In the genomic region with DNA sequence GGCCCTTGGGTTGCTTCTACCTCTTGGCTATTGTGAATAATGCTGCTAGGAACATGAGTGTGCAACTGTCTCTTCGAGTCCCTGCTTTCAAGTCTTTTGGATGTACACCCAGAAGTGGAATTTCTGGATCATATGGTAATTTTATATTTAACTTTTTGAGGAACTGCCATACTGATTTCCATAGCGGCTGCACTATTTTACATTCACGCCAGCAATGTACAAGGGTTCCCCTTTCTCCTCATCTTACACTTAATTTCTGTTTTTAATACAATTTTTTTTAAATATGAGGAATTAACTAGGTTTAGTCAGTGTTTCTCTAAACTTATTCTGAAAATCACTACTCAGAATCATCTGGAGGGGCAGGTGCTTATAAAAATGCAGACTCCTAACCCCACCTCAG, we compare ENCODE assay signal across 28 cellular contexts.
"Had no signal": no experiment of that assay in that cellular context is flagged by ENCODE, and none has a peak within 500 bp of the region (broad histone marks: within the 10 kb centered on the region; RNA-seq: fewer than 3 reads in every experiment).

No MANE protein-coding gene starts in this region.

- H3K4me1 ChIP-seq: ascending aorta had no signal

- H3K4me1 Mint-ChIP-seq: activated CD4-positive, alpha-beta T cell treated with anti-CD3 and anti-CD28 coated beads, Interleukin-2, amount 10 ng/mL, durations not matched to agents 24 days and 14 days; activated naive CD8-positive, alpha-beta T cell treated with anti-CD3 and anti-CD28 coated beads for 36 hours had no signal

- ATAC-seq: activated CD8-positive, alpha-beta T cell treated with anti-CD3 and anti-CD28 coated beads for 36 hours had no signal

- H3K4me3 Mint-ChIP-seq: activated CD4-positive, alpha-beta T cell treated with anti-CD3 and anti-CD28 coated beads, Interleukin-2, amount 10 ng/mL, durations not matched to agents 24 days and 14 days; activated CD8-positive, alpha-beta T cell treated with anti-CD3 and anti-CD28 coated beads for 36 hours; activated naive CD8-positive, alpha-beta T cell treated with anti-CD3 and anti-CD28 coated beads for 36 hours; activated T-cell treated with anti-CD3 and anti-CD28 coated beads, Interleukin-2, amount 50 U/mL, for 24 hours had no signal

- H3K4me3 ChIP-seq: ascending aorta, cardiac muscle cell, SK-N-MC had no signal

- H3K27me3 Mint-ChIP-seq: activated CD8-positive, alpha-beta T cell treated with anti-CD3 and anti-CD28 coated beads for 36 hours; activated naive CD8-positive, alpha-beta T cell treated with anti-CD3 and anti-CD28 coated beads for 36 hours had no signal

- H3K36me3 ChIP-seq: ascending aorta, cardiac muscle cell had no signal

- DNase-seq: activated CD4-positive, alpha-beta T cell treated with anti-CD3 and anti-CD28 coated beads, Interleukin-2, amount 10 ng/mL, durations not matched to agents 24 days and 14 days; activated CD4-positive, alpha-beta T cell treated with anti-CD3 and anti-CD28 coated beads, Interleukin-2, amount 50 U/mL, for 4 hours; activated CD8-positive, alpha-beta T cell treated with anti-CD3 and anti-CD28 coated beads for 36 hours; activated gamma-delta T cell treated with Interleukin-2 at 50 U/mL for 16 hours; activated naive CD4-positive, alpha-beta T cell treated with anti-CD3 and anti-CD28 coated beads, Interleukin-2, amount 50 U/mL, for 16 hours; activated naive CD8-positive, alpha-beta T cell treated with anti-CD3 and anti-CD28 coated beads for 36 hours; activated T-cell treated with anti-CD3 and anti-CD28 coated beads, Interleukin-2, amount 50 U/mL, for 24 hours; amniotic stem cell; Karpas-422; KBM-7; NCI-H1092; NCI-H1417; NCI-H146; NCI-H187; NCI-H2029 treated with DMSO at 0.1 percent for 48 hours; NCI-H2107; NCI-H2171; NCI-H510A; NCI-H526; NCI-H748 treated with DMSO at 0.1 percent for 48 hours; NK-92 treated with Interleukin-12 subunit alpha and Interleukin-12 subunit beta, amount 100 ng/mL, for 24 hours; OCI-M1; Right ventricle myocardium superior; T1000 had no signal

- H3K27me3 ChIP-seq: ascending aorta, cardiac muscle cell had no signal

- H3K36me3 Mint-ChIP-seq: activated naive CD8-positive, alpha-beta T cell treated with anti-CD3 and anti-CD28 coated beads for 36 hours had no signal

- H3K27ac ChIP-seq: cardiac muscle cell had no signal

- H3K9me3 Mint-ChIP-seq: activated CD4-positive, alpha-beta T cell treated with anti-CD3 and anti-CD28 coated beads, Interleukin-2, amount 10 ng/mL, durations not matched to agents 24 days and 14 days; activated CD8-positive, alpha-beta T cell treated with anti-CD3 and anti-CD28 coated beads for 36 hours; activated naive CD8-positive, alpha-beta T cell treated with anti-CD3 and anti-CD28 coated beads for 36 hours; activated T-cell treated with anti-CD3 and anti-CD28 coated beads, Interleukin-2, amount 50 U/mL, for 24 hours had no signal

- FAIRE-seq: TTC549 had no signal

- H3K9me3 ChIP-seq: ascending aorta had no signal

- H3K27ac Mint-ChIP-seq: activated CD4-positive, alpha-beta T cell treated with anti-CD3 and anti-CD28 coated beads, Interleukin-2, amount 10 ng/mL, durations not matched to agents 24 days and 14 days; activated CD8-positive, alpha-beta T cell treated with anti-CD3 and anti-CD28 coated beads for 36 hours; activated naive CD8-positive, alpha-beta T cell treated with anti-CD3 and anti-CD28 coated beads for 36 hours; activated T-cell treated with anti-CD3 and anti-CD28 coated beads, Interleukin-2, amount 50 U/mL, for 24 hours had no signal
